ENCODE assay signal across 1 cellular context in genomic region chr16:56681939-56682702, GRCh38.
TF ChIP-seq lines count a peak whose summit lies in the region.

Gene MT1X, plus strand, starts transcription at chr16:56682470. Its CDS starts 71 bp downstream, at chr16:56682541.

TF ChIP-seq in HepG2, 621 proteins besides CTCF, POLR2A, EP300 and RAD21 (continued from another document and continues in another):
- peak; percentile 72; the same call in 1 of the 2 replicates for TF ChIP-seq ZNF788 (CRISPR knock-in tag; IDR thresholded peaks at IDR 0.05; ENCODE audit: borderline replicate concordance)
- TF ChIP-seq SNAPC4 (CRISPR knock-in tag; IDR thresholded peaks at IDR 0.05), result 0 out of 2 replicates have a peak, but pooled peaks have one; percentile 64
- no peak for TF ChIP-seq ZNF24 (IDR thresholded peaks at IDR 0.05)
- peak; percentile 46; the same call in 1 of the 2 replicates for TF ChIP-seq ZNF124 (CRISPR knock-in tag; IDR thresholded peaks at IDR 0.05)
- no peak for TF ChIP-seq PAX8 (CRISPR knock-in tag; IDR thresholded peaks at IDR 0.05; ENCODE audit: borderline replicate concordance)
- TF ChIP-seq ZNF749 (CRISPR knock-in tag; IDR thresholded peaks at IDR 0.05; ENCODE audit: borderline replicate concordance), result peak; percentile 49; the same call in 1 of the 2 replicates
- TF ChIP-seq ZNF550 (CRISPR knock-in tag; IDR thresholded peaks at IDR 0.05; ENCODE audit: borderline replicate concordance), result no peak; the same call in 1 of the 2 replicates
- TF ChIP-seq THAP7 (CRISPR knock-in tag; IDR thresholded peaks at IDR 0.05), result peak; percentile 90; the same call in 1 of the 2 replicates
- TF ChIP-seq ZNF644 (CRISPR knock-in tag; IDR thresholded peaks at IDR 0.05; ENCODE audit: low read depth), result no peak
- peak; percentile 62 for TF ChIP-seq TFDP2 (CRISPR knock-in tag; IDR thresholded peaks at IDR 0.05)
- no peak for TF ChIP-seq RBM22 (optimal IDR thresholded peaks at IDR 0.05; ENCODE audit: low read length)
- no peak for TF ChIP-seq KDM4B (CRISPR knock-in tag; IDR thresholded peaks at IDR 0.05)
- no peak for TF ChIP-seq GTF2F1 (IDR thresholded peaks at IDR 0.05; ENCODE audit: low read length)
- no peak for TF ChIP-seq PBX3 (CRISPR knock-in tag; IDR thresholded peaks at IDR 0.05; ENCODE audit: borderline replicate concordance)
- TF ChIP-seq SRSF1 (optimal IDR thresholded peaks at IDR 0.05; ENCODE audit: low read depth, low read length), result peak; percentile 60
- TF ChIP-seq KLF11 (CRISPR knock-in tag; IDR thresholded peaks at IDR 0.05), result peak; percentile 36; the same call in 1 of the 2 replicates
- TF ChIP-seq SOX5 (CRISPR knock-in tag; IDR thresholded peaks at IDR 0.05; ENCODE audit: borderline replicate concordance), result no peak
- no peak for TF ChIP-seq HOMEZ (CRISPR knock-in tag; IDR thresholded peaks at IDR 0.05; ENCODE audit: low read depth)
- no peak for TF ChIP-seq NONO (IDR thresholded peaks at IDR 0.05)
- TF ChIP-seq NONO (CRISPR knock-in tag; conservative IDR thresholded peaks at IDR 0.05), result peak; percentile 91
- no peak for TF ChIP-seq NR2F6 (IDR thresholded peaks at IDR 0.05)
- TF ChIP-seq NR2F6 (CRISPR knock-in tag; IDR thresholded peaks at IDR 0.05), result peak; percentile 13; the same call in 1 of the 2 replicates
- no peak for TF ChIP-seq FOXP1 (IDR thresholded peaks at IDR 0.05)
- TF ChIP-seq FOXP1 (CRISPR knock-in tag; IDR thresholded peaks at IDR 0.05), result no peak
- 0 out of 2 replicates have a peak, but pooled peaks have one; percentile 65 for TF ChIP-seq ZNF776 (CRISPR knock-in tag; IDR thresholded peaks at IDR 0.05)
- TF ChIP-seq ZNF281 (CRISPR knock-in tag; IDR thresholded peaks at IDR 0.05; ENCODE audit: borderline replicate concordance), result no peak; the same call in 1 of the 2 replicates
- no peak for TF ChIP-seq TEF (CRISPR knock-in tag; IDR thresholded peaks at IDR 0.05)
- no peak for TF ChIP-seq SRSF9 (IDR thresholded peaks at IDR 0.05; ENCODE audit: borderline replicate concordance, insufficient read depth, low read depth, low read length, poor library complexity, severe bottlenecking)
- TF ChIP-seq ZNF282 (IDR thresholded peaks at IDR 0.05; ENCODE audit: partially characterized antibody), result no peak
- peak; percentile 46; the same call in 1 of the 2 replicates for TF ChIP-seq RXRA (CRISPR knock-in tag; IDR thresholded peaks at IDR 0.05)
- no peak for TF ChIP-seq JUND (CRISPR knock-in tag; IDR thresholded peaks at IDR 0.05)
- no peak for TF ChIP-seq DPF2 (CRISPR knock-in tag; IDR thresholded peaks at IDR 0.05; ENCODE audit: borderline replicate concordance, low read depth)
- no peak for TF ChIP-seq MTERF4 (CRISPR knock-in tag; IDR thresholded peaks at IDR 0.05)
- TF ChIP-seq HHEX (CRISPR knock-in tag; IDR thresholded peaks at IDR 0.05), result no peak
- 0 out of 2 replicates have a peak, but pooled peaks have one; percentile 67 for TF ChIP-seq ZNF232 (CRISPR knock-in tag; IDR thresholded peaks at IDR 0.05; ENCODE audit: borderline replicate concordance)
- TF ChIP-seq STAT6 (CRISPR knock-in tag; IDR thresholded peaks at IDR 0.05; ENCODE audit: borderline replicate concordance), result no peak
- TF ChIP-seq GZF1 (CRISPR knock-in tag; IDR thresholded peaks at IDR 0.05), result no peak
- no peak for TF ChIP-seq ZNF205 (CRISPR knock-in tag; IDR thresholded peaks at IDR 0.05)
- TF ChIP-seq MYPOP (CRISPR knock-in tag; IDR thresholded peaks at IDR 0.05), result peak; percentile 98
- peak; percentile 67; the same call in 1 of the 2 replicates for TF ChIP-seq SALL1 (CRISPR knock-in tag; IDR thresholded peaks at IDR 0.05)
- 0 out of 2 replicates have a peak, but pooled peaks have one; percentile 19 for TF ChIP-seq MEF2D (CRISPR knock-in tag; IDR thresholded peaks at IDR 0.05)
- no peak for TF ChIP-seq ZNF891 (CRISPR knock-in tag; IDR thresholded peaks at IDR 0.05)
- no peak; the same call in 1 of the 2 replicates for TF ChIP-seq SMYD3 (CRISPR knock-in tag; IDR thresholded peaks at IDR 0.05)
- TF ChIP-seq PHF20 (CRISPR knock-in tag; IDR thresholded peaks at IDR 0.05), result 0 out of 2 replicates have a peak, but pooled peaks have one; percentile 66
- TF ChIP-seq ISX (CRISPR knock-in tag; conservative IDR thresholded peaks at IDR 0.05), result no peak
- TF ChIP-seq ZNF343 (CRISPR knock-in tag; IDR thresholded peaks at IDR 0.05), result no peak
- no peak for TF ChIP-seq ZNF7 (CRISPR knock-in tag; IDR thresholded peaks at IDR 0.05)
